In the genomic region with DNA sequence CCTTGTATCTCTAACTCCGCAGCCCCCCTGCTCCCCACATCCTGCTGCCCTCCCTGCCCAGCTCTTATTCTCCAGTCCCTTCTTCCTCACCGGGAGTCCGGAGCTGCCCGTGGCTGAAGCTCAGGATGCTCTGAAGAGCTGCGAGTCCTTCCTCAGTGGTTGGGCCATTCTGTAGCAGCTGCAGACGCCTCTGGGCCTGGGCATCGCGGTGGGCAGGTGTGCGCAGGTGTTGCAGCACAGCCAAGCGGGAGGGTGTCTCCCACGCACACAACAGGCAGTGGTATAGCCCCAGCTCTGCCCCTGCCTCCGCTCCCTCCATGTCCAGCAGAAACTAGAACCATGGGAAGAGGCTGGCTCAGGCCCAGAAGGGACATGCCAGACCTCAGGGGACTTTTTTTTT, we compare ENCODE assay signal across 14 cellular contexts. TPM values are rescaled to one million over a fixed set of nuclear protein-coding genes. Genes with fewer than 3 reads are reported as not detected.
A peak's percentile ranks its signal among the peaks of the same experiment; 100 is the strongest.
DNase-seq lines count a peak whose midpoint lies in the region; ATAC-seq and TF ChIP-seq lines count a peak whose summit lies in the region.
"Had no signal": no experiment of that assay in that cellular context is flagged by ENCODE, and none has a peak within 500 bp of the region (broad histone marks: within the 10 kb centered on the region; RNA-seq: fewer than 3 reads in every experiment).

No MANE protein-coding gene starts in this region.

- peak overlapping the region; percentile 19 for H2AK9ac ChIP-seq in IMR-90 (replicated peaks; ENCODE audit: low read depth, low read length, poor library complexity)

- no peak for TF ChIP-seq RAD21 in IMR-90 (IDR thresholded peaks at IDR 0.05; ENCODE audit: low read length)

- no peak overlapping the region for H2BK15ac ChIP-seq in IMR-90 (ENCODE audit: low read depth, low read length)

- no peak overlapping the region for H2BK5ac ChIP-seq in IMR-90 (ENCODE audit: low read depth, low read length, poor library complexity, severe bottlenecking)

- H3K4me1 Mint-ChIP-seq in nephron (peaks cover 28% of the 10 kb centered on the region), progenitor cell of endocrine pancreas (ENCODE audit: low read depth) (peaks cover 20% of the 10 kb centered on the region)
- H3K4me1 Mint-ChIP-seq: CD8-positive, alpha-beta memory T cell had no signal

- in situ Hi-C loops in IMR-90 (cut with MboI; ENCODE audit: low sequenced_read_pairs): no loop called here

- H4K20me1 ChIP-seq in BLaER1 treated with 17β-estradiol and CSF1 and Interleukin-3, amounts not matched to agents 10 nM and 100 nM: peaks cover 0 to 5% (median 0%) of the 10 kb centered on the region in 11 experiments; a peak in 1 of 22 replicates
- no peaks in the 10 kb centered on the region for H4K20me1 ChIP-seq in IMR-90 (ENCODE audit: insufficient read depth, low read length)

- peaks cover 18 to 22% (median 21%) of the 10 kb centered on the region in 10 experiments for H3K4me1 ChIP-seq in BLaER1 treated with 17β-estradiol and CSF1 and Interleukin-3, amounts not matched to agents 10 nM and 100 nM
- no peaks in the 10 kb centered on the region for H3K4me1 ChIP-seq in IMR-90 (ENCODE audit: control insufficient read depth, insufficient read depth, low read length)
- H3K4me1 ChIP-seq: BE2C, Caco-2 had no signal

- H3K4ac ChIP-seq in IMR-90 (ENCODE audit: low read depth, low read length): no peak overlapping the region

- no peak for TF ChIP-seq POLR2A in IMR-90 (IDR thresholded peaks at IDR 0.05; ENCODE audit: low read depth, low read length)

- H3K36me3 Mint-ChIP-seq in nephron (ENCODE audit: low read depth): peaks cover 12% of the 10 kb centered on the region
- peaks cover 8% of the 10 kb centered on the region for H3K36me3 Mint-ChIP-seq in progenitor cell of endocrine pancreas (ENCODE audit: insufficient read depth)

- TF ChIP-seq CTCF in IMR-90 (conservative IDR thresholded peaks at IDR 0.05; ENCODE audit: low read depth, low read length): no peak
- TF ChIP-seq CTCF in nephron (IDR thresholded peaks at IDR 0.05; ENCODE audit: unreplicated experiment in 3 of 3): no peak
- TF ChIP-seq CTCF in progenitor cell of endocrine pancreas (IDR thresholded peaks at IDR 0.05; ENCODE audit: unreplicated experiment): no peak

- no TSS peak for BruUV-seq in IMR-90 (replicated peaks; lab: Mats Ljungman, UMichigan)

- peak overlapping the region; percentile 84 to 98 (median 94) for H3K27ac Mint-ChIP-seq in nephron
- peak overlapping the region; percentile 4 for H3K27ac Mint-ChIP-seq in progenitor cell of endocrine pancreas

- dilution Hi-C loops in IMR-90 (cut with HindIII; ENCODE audit: low sequenced_read_pairs, unreplicated experiment): no loop called here

- POLR2A ChIA-PET in IMR-90 (lab: Charles Lee; ENCODE audit: unreplicated experiment): no interaction called here

- H3K9me1 ChIP-seq in IMR-90 (ENCODE audit: insufficient read depth, low read length): no peaks in the 10 kb centered on the region

- H4K5ac ChIP-seq in IMR-90 (ENCODE audit: low read depth, low read length): no peak overlapping the region

- H3K4me3 Mint-ChIP-seq in nephron (no peak overlapping the region), progenitor cell of endocrine pancreas (ENCODE audit: low read depth) (no peak overlapping the region)
- H3K4me3 Mint-ChIP-seq: CD8-positive, alpha-beta memory T cell had no signal

- no peaks in the 10 kb centered on the region for H3K27me3 Mint-ChIP-seq in nephron (ENCODE audit: low read depth)
- H3K27me3 Mint-ChIP-seq in progenitor cell of endocrine pancreas: no peaks in the 10 kb centered on the region
- H3K27me3 Mint-ChIP-seq: CD8-positive, alpha-beta memory T cell had no signal

- H2BK120ac ChIP-seq in IMR-90 (ENCODE audit: low read depth, low read length): no peak overlapping the region

- H4K91ac ChIP-seq in IMR-90 (ENCODE audit: insufficient read depth, low read depth, low read length): no peak overlapping the region

- H3K18ac ChIP-seq in IMR-90 (ENCODE audit: low read depth, low read length): no peak overlapping the region

- H3K56ac ChIP-seq in IMR-90 (ENCODE audit: extremely low read depth, insufficient read depth, low read length): no peak overlapping the region

- H3K79me1 ChIP-seq in IMR-90 (ENCODE audit: low read depth in 1 of 2, low read length in 2 of 2): no peaks in the 10 kb centered on the region

- H3K9ac ChIP-seq in BLaER1 treated with 17β-estradiol and CSF1 and Interleukin-3, amounts not matched to agents 10 nM and 100 nM: peak overlapping the region in 4 of 11 experiments; percentile 12 to 36 (median 22); a peak in 1 of 22 replicates
- H3K9ac ChIP-seq in IMR-90 (ENCODE audit: low read depth, low read length): no peak overlapping the region
- H3K9ac ChIP-seq: GM23248 had no signal

- H2BK20ac ChIP-seq in IMR-90 (ENCODE audit: low read depth, low read length): no peak overlapping the region

- H3K23ac ChIP-seq in IMR-90 (ENCODE audit: low read depth, low read length): no peak overlapping the region

- no peak overlapping the region for H3K14ac ChIP-seq in IMR-90 (replicated peaks; ENCODE audit: low read depth, low read length)

- CTCF ChIA-PET in IMR-90 (lab: Yijun Ruan, JAX): no interaction called here

- no peak overlapping the region for H2AK5ac ChIP-seq in IMR-90 (ENCODE audit: low read depth, low read length)

- H3K4me2 ChIP-seq in BLaER1 treated with 17β-estradiol and CSF1 and Interleukin-3, amounts not matched to agents 10 nM and 100 nM: peak overlapping the region; percentile 57 to 90 (median 83); a peak in 21 of 22 replicates
- H3K4me2 ChIP-seq in IMR-90 (ENCODE audit: low read depth, low read length): no peak overlapping the region

- 87% methylated on average over 3 of the region's 12 CpGs; no CpG with 5 or more reads in 1 of the 2 experiments for WGBS in IMR-90 (ENCODE audit: extremely low coverage in 2 of 2, insufficient read length in 1 of 2), 2 experiments

- H3K27me3 ChIP-seq in BLaER1 treated with 17β-estradiol and CSF1 and Interleukin-3, amounts not matched to agents 10 nM and 100 nM: no peaks in the 10 kb centered on the region
- H3K27me3 ChIP-seq in IMR-90 (ENCODE audit: control insufficient read depth, insufficient read depth, low read length): no peaks in the 10 kb centered on the region
- H3K27me3 ChIP-seq: BE2C had no signal

- no peak overlapping the region for H3K4me3 ChIP-seq in BLaER1 treated with 17β-estradiol and CSF1 and Interleukin-3, amounts not matched to agents 10 nM and 100 nM
- no peak overlapping the region for H3K4me3 ChIP-seq in IMR-90 (ENCODE audit: insufficient read depth, low read depth, low read length)
- H3K4me3 ChIP-seq: GM23248 had no signal

- intact Hi-C loops in IMR-90 (cut with micrococcal nuclease) (no loop called here), left colon (cut with DNase I, micrococcal nuclease) (no loop called here), cardiac septum (cut with DNase I) (loop anchor here (10.0 kb wide), 1 partner anchor 47 kb away; no protein-coding TSS in a partner anchor)

- no peak for ATAC-seq in IMR-90 (ENCODE audit: low read depth)
- ATAC-seq in left colon: no peak

- H3K9me3 Mint-ChIP-seq in nephron: no peaks in the 10 kb centered on the region
- H3K9me3 Mint-ChIP-seq in progenitor cell of endocrine pancreas (ENCODE audit: low read depth): no peaks in the 10 kb centered on the region
- H3K9me3 Mint-ChIP-seq: CD8-positive, alpha-beta memory T cell had no signal

- peaks cover 0 to 28% (median 4%) of the 10 kb centered on the region in 11 experiments; a peak in 10 of 22 replicates for H3K36me3 ChIP-seq in BLaER1 treated with 17β-estradiol and CSF1 and Interleukin-3, amounts not matched to agents 10 nM and 100 nM
- no peaks in the 10 kb centered on the region for H3K36me3 ChIP-seq in IMR-90 (ENCODE audit: control insufficient read depth, insufficient read depth, low read length)
- H3K36me3 ChIP-seq: BE2C had no signal

- H4K8ac ChIP-seq in IMR-90 (ENCODE audit: low read depth in 2 of 2, low read length in 2 of 2): no peak overlapping the region

- DNase-seq in IMR-90 (no peak), progenitor cell of endocrine pancreas (ENCODE audit: low spot score, unreplicated experiment) (no peak), left colon (no peak), foreskin melanocyte (no peak), cardiac septum (ENCODE audit: low spot score) (no peak)
- DNase-seq: BE2C; Caco-2; CD8-positive, alpha-beta memory T cell; GF-D8; GM23248; H7 had no signal

- H2AFZ ChIP-seq in IMR-90 (replicated peaks; ENCODE audit: low read length, poor library complexity): no peak overlapping the region
- H2AFZ ChIP-seq: GM23248 had no signal

- peak overlapping the region in 8 of 11 experiments; percentile 28 to 67 (median 58); a peak in 9 of 22 replicates for H3K27ac ChIP-seq in BLaER1 treated with 17β-estradiol and CSF1 and Interleukin-3, amounts not matched to agents 10 nM and 100 nM
- H3K27ac ChIP-seq in IMR-90 (ENCODE audit: insufficient read depth, low read length): no peak overlapping the region
- H3K27ac ChIP-seq: GM23248 had no signal

- no peaks in the 10 kb centered on the region for H3K9me3 ChIP-seq in BLaER1 treated with 17β-estradiol and CSF1 and Interleukin-3, amounts not matched to agents 10 nM and 100 nM (replicated peaks in 1 of 11)
- H3K9me3 ChIP-seq in IMR-90 (ENCODE audit: control insufficient read depth, insufficient read depth, low read length): no peaks in the 10 kb centered on the region
- H3K9me3 ChIP-seq: BE2C, Caco-2 had no signal

RNA-seq across cellular contexts. Expression of gene ZFHX2, which starts 20.2 kb away (rescaled TPM):
- total RNA-seq in IMR-90 (2012; rRNA removed): under 0.01 and 0.18 TPM in 2 replicates
- 0.53 and 0.67 TPM in 2 replicates for polyA plus RNA-seq in IMR-90 (2012; rRNA removed)
- polyA plus RNA-seq in IMR-90 (2012; cell fraction: cytosol; rRNA removed): 0.19 and 0.24 TPM in 2 replicates
- polyA plus RNA-seq in IMR-90 (2012; cell fraction: nucleus; rRNA removed; ENCODE audit: low replicate concordance): 0.44 and 0.90 TPM in 2 replicates
- total RNA-seq in progenitor cell of endocrine pancreas: 13.6 and 16.4 TPM in 2 replicates
- 1 to 10 TPM in 1 of 2 donors, under 1 TPM in 1; 0.49 to 1.9 TPM for total RNA-seq in left colon
- 1.3 TPM for total RNA-seq in cardiac septum
- polyA plus RNA-seq: CD8-positive, alpha-beta memory T cell had no signal

RNA-seq across cellular contexts. Expression of gene THTPA, which starts 24.7 kb away (rescaled TPM):
- 5.0 and 5.8 TPM in 2 replicates for total RNA-seq in IMR-90 (2012; rRNA removed)
- polyA plus RNA-seq in IMR-90 (2012; rRNA removed): 8.6 and 9.2 TPM in 2 replicates
- 9.5 and 10.3 TPM in 2 replicates for polyA plus RNA-seq in IMR-90 (2012; cell fraction: cytosol; rRNA removed)
- polyA plus RNA-seq in IMR-90 (2012; cell fraction: nucleus; rRNA removed; ENCODE audit: low replicate concordance): 20.1 and 27.8 TPM in 2 replicates
- 17.3 and 20.6 TPM in 2 replicates for total RNA-seq in progenitor cell of endocrine pancreas
- total RNA-seq in left colon: 10 to 100 TPM; 15.7 to 16.6 TPM
- total RNA-seq in cardiac septum: 17.5 TPM

RNA-seq across cellular contexts. Expression of gene AP1G2, which starts 36.2 kb away (rescaled TPM):
- total RNA-seq in IMR-90 (2012; rRNA removed) (2.2 and 2.9 TPM in 2 replicates), progenitor cell of endocrine pancreas (262 and 268 TPM in 2 replicates), left colon (100 to 1,000 TPM; 159 to 174 TPM), cardiac septum (12.8 TPM)
- 19.2 and 19.7 TPM in 2 replicates for polyA plus RNA-seq in IMR-90 (2012; rRNA removed)
- polyA plus RNA-seq in IMR-90 (2012; cell fraction: cytosol; rRNA removed): 4.7 and 6.1 TPM in 2 replicates
- polyA plus RNA-seq in IMR-90 (2012; cell fraction: nucleus; rRNA removed; ENCODE audit: low replicate concordance): 148 and 262 TPM in 2 replicates

RNA-seq across cellular contexts. Expression of gene JPH4, which starts 47.2 kb away (rescaled TPM):
- total RNA-seq in IMR-90 (2012; rRNA removed): not detected in 2 replicates
- not detected in 2 replicates for polyA plus RNA-seq in IMR-90 (2012; rRNA removed)
- not detected in 2 replicates for polyA plus RNA-seq in IMR-90 (2012; cell fraction: cytosol; rRNA removed)
- polyA plus RNA-seq in IMR-90 (2012; cell fraction: nucleus; rRNA removed; ENCODE audit: low replicate concordance): not detected in 2 replicates
- total RNA-seq in progenitor cell of endocrine pancreas: not detected in 2 replicates
- total RNA-seq in left colon: under 1 TPM; 0.21 to 0.84 TPM
- total RNA-seq in cardiac septum: 0.19 TPM
- total RNA-seq: Caco-2, GM23248, HT-29 had no signal
- polyA plus RNA-seq: CD8-positive, alpha-beta memory T cell; GM23248 had no signal

Comparison
In these comparisons a context has a peak if more than half of its experiments do, and no peak if none do; other contexts are left out.
1. RNA of gene AP1G2, which starts 36.2 kb away (total RNA-seq): 262 to 268 TPM in progenitor cell of endocrine pancreas and 159 to 174 TPM in left colon; 12.8 TPM in cardiac septum (single experiment) and 2.2 to 2.9 TPM in IMR-90; every median in the first group is over 10 times any median in the second.